8 cellular contexts compared by ENCODE assay signal in the genomic region with DNA sequence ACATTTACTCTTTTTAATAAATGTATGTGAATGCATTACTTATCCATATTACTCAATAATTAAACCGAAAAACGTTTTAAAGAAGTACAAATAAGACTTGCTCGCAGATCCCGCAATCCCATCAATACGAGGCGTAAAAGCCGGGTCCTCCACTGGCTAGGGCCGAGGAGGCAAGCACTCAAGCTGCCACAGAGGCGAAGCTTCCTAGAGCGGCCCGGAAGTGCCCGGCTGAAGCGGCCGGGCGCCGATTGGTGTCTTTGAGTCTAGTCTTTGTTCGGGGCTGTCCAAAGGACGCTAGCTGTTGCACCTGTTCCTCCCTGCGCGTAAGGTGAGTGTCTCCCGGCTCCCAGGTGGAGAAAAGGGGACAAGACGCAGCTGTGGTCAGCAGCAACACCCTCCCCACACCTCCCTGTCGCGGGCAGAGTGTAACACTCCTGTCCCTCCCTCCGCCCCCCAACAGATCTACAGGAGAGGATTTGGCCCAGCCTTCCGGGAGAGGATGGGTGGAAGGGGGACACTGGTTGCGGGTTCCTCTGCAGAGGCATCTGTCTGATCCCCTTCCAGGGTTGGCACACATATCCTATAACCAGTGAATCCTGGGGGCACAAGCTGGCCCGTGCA. TPM values are rescaled to one million over a fixed set of nuclear protein-coding genes. Genes with fewer than 3 reads are reported as not detected.
DNase-seq lines count a peak whose midpoint lies in the region; ATAC-seq, FAIRE-seq and TF ChIP-seq lines count a peak whose summit lies in the region.

TSS of gene ZSCAN16 (plus strand) at position 260 of the 621 bp plus-strand sequence. CDS start 835 bp downstream, outside the sequence.

- H3K4me1 ChIP-seq in keratinocyte (ENCODE audit: control insufficient read depth, extremely low read depth, insufficient read depth, low read length), result peaks cover 9% of the 10 kb centered on the region

- H3K27me3 ChIP-seq in keratinocyte (ENCODE audit: control insufficient read depth, extremely low read depth, insufficient read depth, low read length), result no peaks in the 10 kb centered on the region

- H3K9ac ChIP-seq in keratinocyte (ENCODE audit: control insufficient read depth, extremely low read depth, insufficient read depth, low read length), result peak within 1 kb of the TSS; percentile 70

- peak within 1 kb of the TSS; percentile 35 for H3K27ac ChIP-seq in keratinocyte (ENCODE audit: control insufficient read depth, insufficient read depth, low read length)

- H3K4me1 Mint-ChIP-seq in chondrocyte (ENCODE audit: low read depth), result peaks cover 19% of the 10 kb centered on the region

- peak within 1 kb of the TSS; percentile 97 for H2AFZ ChIP-seq in keratinocyte (ENCODE audit: control insufficient read depth, low read length)

- ATAC-seq in GM18909 (IDR thresholded peaks at IDR 0.05; ENCODE audit: poor library complexity, unreplicated experiment) (peak; percentile 95), HG03135 (IDR thresholded peaks at IDR 0.05; ENCODE audit: unreplicated experiment) (peak; percentile 90)
- ATAC-seq in activated CD4-positive, CD25-positive, alpha-beta regulatory T cell treated with anti-CD3 and anti-CD28 coated beads, Interleukin-2, amount 50 U/mL, for 24 hours, result peak; percentile 95 to 98

- CTCF ChIA-PET in AG04449 (lab: Yijun Ruan, JAX), result interaction anchor here (1.1 to 1.3 kb wide), 3 partner anchors 9 to 232 kb away, joined by 3 to 4 read pairs (median 3); no protein-coding TSS in a partner anchor

- H3K9me1 ChIP-seq in keratinocyte (ENCODE audit: control insufficient read depth, extremely low read depth, insufficient read depth, low read length), result no peaks in the 10 kb centered on the region

- H3K4me2 ChIP-seq in keratinocyte (ENCODE audit: control insufficient read depth, extremely low read depth, insufficient read depth, low read depth, low read length), result peak within 1 kb of the TSS; percentile 63

- FAIRE-seq in keratinocyte (lab: Jason Lieb, UNC), result peak; percentile 73

- POLR2A ChIA-PET in AG04449 (lab: Yijun Ruan, JAX), result interaction anchor here (0.6 to 1.1 kb wide), 4 partner anchors 12 to 157 kb away, joined by 3 to 4 read pairs (median 3); partner anchors contain the start of genes PGBD1 and ZKSCAN8

- H3K9me3 ChIP-seq in keratinocyte (ENCODE audit: control insufficient read depth, low read depth, low read length), result no peaks in the 10 kb centered on the region

- peak within 1 kb of the TSS; percentile 95 for H3K4me3 Mint-ChIP-seq in chondrocyte (ENCODE audit: unreplicated experiment)

- dilution Hi-C loops in keratinocyte (cut with MboI; ENCODE audit: extremely low pct_ligation_motif_present, low sequenced_read_pairs), result no loop called here

- peaks cover 1% of the 10 kb centered on the region for H3K79me2 ChIP-seq in keratinocyte (ENCODE audit: control insufficient read depth, insufficient read depth, low read length)

- H3K27me3 Mint-ChIP-seq in chondrocyte (ENCODE audit: low read depth), result no peaks in the 10 kb centered on the region

- peak within 1 kb of the TSS; percentile 84 for H3K27ac Mint-ChIP-seq in chondrocyte (ENCODE audit: unreplicated experiment)

- H3K4me3 ChIP-seq in AG04449 (ENCODE audit: low read depth, low read length) (peak within 1 kb of the TSS; percentile 70), keratinocyte (ENCODE audit: control insufficient read depth in 2 of 3, extremely low read depth in 1 of 3, insufficient read depth in 2 of 3, low read depth in 1 of 3, low read length in 3 of 3) (peak within 1 kb of the TSS; percentile 59 to 81 (median 62))

- peaks cover 0 to 2% of the 10 kb centered on the region in 2 experiments for H3K36me3 ChIP-seq in keratinocyte (ENCODE audit: control insufficient read depth in 2 of 2, extremely low read depth in 1 of 2, insufficient read depth in 2 of 2, low read length in 2 of 2)

- no peak for TF ChIP-seq CTCF in AG04449 (IDR thresholded peaks at IDR 0.05; ENCODE audit: insufficient read depth, low read length, missing control alignments)
- TF ChIP-seq CTCF in chondrocyte (IDR thresholded peaks at IDR 0.05), result no peak
- no peak for TF ChIP-seq CTCF in keratinocyte (optimal IDR thresholded peaks at IDR 0.05 in 1 of 3, IDR thresholded peaks at IDR 0.05 in 1 of 3, conservative IDR thresholded peaks at IDR 0.05 in 1 of 3; ENCODE audit: extremely low read depth in 1 of 3, insufficient read depth in 2 of 3, low read length in 3 of 3)

- peaks cover 13% of the 10 kb centered on the region for H3K36me3 Mint-ChIP-seq in chondrocyte (ENCODE audit: low read depth)

- DNase-seq in AG04449 (ENCODE audit: low read depth, low spot score) (no peak), NCI-H2227 (lab: John Stamatoyannopoulos, UW; ENCODE audit: unreplicated experiment) (peak; percentile 95), chondrocyte (ENCODE audit: low spot score) (no peak), keratinocyte (ENCODE audit: low read depth, low spot score) (no peak)
- DNase-seq in stimulated activated CD4-positive, alpha-beta T cell treated with anti-CD3 and anti-CD28 coated beads, Interleukin-12 subunit alpha, Interleukin-12 subunit beta, amount 100 ng/mL, for 4 hours, result peak; percentile 72

- H4K20me1 ChIP-seq in keratinocyte (ENCODE audit: control insufficient read depth, extremely low read depth, insufficient read depth, low read length), result no peaks in the 10 kb centered on the region

- no peaks in the 10 kb centered on the region for H3K9me3 Mint-ChIP-seq in chondrocyte (ENCODE audit: low read depth)

RNA-seq across cellular contexts. Expression of gene ZSCAN16, which starts in this region (rescaled TPM):
- total RNA-seq in chondrocyte, result 2.5 to 3.0 TPM (median 3.0 TPM) in 3 replicates
- polyA plus RNA-seq in keratinocyte, result 0.99 to 1.5 TPM (median 1.0 TPM) in 3 replicates
- 3.9 TPM for polyA plus RNA-seq in keratinocyte (2011; ENCODE audit: low read depth)
- 0.49 and 0.70 TPM in 2 replicates for polyA plus RNA-seq in keratinocyte (2011; cell fraction: cytosol; rRNA removed)
- polyA plus RNA-seq in keratinocyte (2011; cell fraction: nucleus; rRNA removed), result 1.00 and 1.8 TPM in 2 replicates
- polyA plus RNA-seq in keratinocyte (2012; ENCODE audit: low replicate concordance), result 0.95 and 3.1 TPM in 2 replicates
- polyA minus RNA-seq in keratinocyte, result 0.49 to 0.83 TPM in 2 of 3 replicates, not detected in the other
- polyA minus RNA-seq in keratinocyte (2011; cell fraction: cytosol; rRNA and poly(A)+ RNA removed), result not detected
- 0.32 and 0.62 TPM in 2 replicates for polyA minus RNA-seq in keratinocyte (2011; cell fraction: nucleus; rRNA and poly(A)+ RNA removed)

Comparison
In these comparisons a context has a peak if more than half of its experiments do, and no peak if none do; other contexts are left out.
1. DNase-seq: peak in NCI-H2227 (single experiment) and stimulated activated CD4-positive, alpha-beta T cell treated with anti-CD3 and anti-CD28 coated beads, Interleukin-12 subunit alpha, Interleukin-12 subunit beta, amount 100 ng/mL, for 4 hours (single experiment); none in AG04449 (single experiment), chondrocyte (single experiment) and keratinocyte (single experiment).
2. Peak in every context shown above with its lines, with median percentiles within 50 percentile points of each other: ATAC-seq.